In genomic region chr2:73071452-73072399, GRCh38 we compare ENCODE assay signal across 8 cellular contexts. TPM values are rescaled to one million over a fixed set of nuclear protein-coding genes. Genes with fewer than 3 reads are reported as not detected.
DNase-seq lines count a peak whose midpoint lies in the region; ATAC-seq and TF ChIP-seq lines count a peak whose summit lies in the region.

SFXN5 (minus strand) TSS chr2:73071712; CDS start chr2:73071705, 7 bp downstream.

- H3K27me3 Mint-ChIP-seq in activated naive CD4-positive, alpha-beta T cell treated with anti-CD3 and anti-CD28 coated beads, Interleukin-2, amount 50 U/mL, for 24 hours = no peaks in the 10 kb centered on the region

- TF ChIP-seq CTCF in GM06990 (IDR thresholded peaks at IDR 0.05; ENCODE audit: insufficient read depth, low read length, poor library complexity, severe bottlenecking) = peak; percentile 13
- peak in 1 of 3 donors; percentile 7 for TF ChIP-seq CTCF in omental fat pad (IDR thresholded peaks at IDR 0.05)
- peak; percentile 40 for TF ChIP-seq CTCF in thoracic aorta (IDR thresholded peaks at IDR 0.05)

- peak within 1 kb of the TSS; percentile 74 for H3K4me3 ChIP-seq in GM06990 (replicated peaks; ENCODE audit: low read depth, low read length)
- H3K4me3 ChIP-seq in thoracic aorta = peak within 1 kb of the TSS; percentile 78

- H3K27ac Mint-ChIP-seq in activated naive CD4-positive, alpha-beta T cell treated with anti-CD3 and anti-CD28 coated beads, Interleukin-2, amount 50 U/mL, for 24 hours = peak within 1 kb of the TSS; percentile 97

- H3K36me3 ChIP-seq in GM06990 (ENCODE audit: control insufficient read depth, insufficient read depth, low read length) (no peaks in the 10 kb centered on the region), thoracic aorta (no peaks in the 10 kb centered on the region)

- DNase-seq in GM06990 (ENCODE audit: extremely low read depth, insufficient read length) (no peak), NCI-H1092 (lab: John Stamatoyannopoulos, UW) (peak; percentile 80), glomerular endothelial cell (ENCODE audit: extremely low read depth, low read depth, low spot score) (no peak), omental fat pad (ENCODE audit: low spot score) (peak; percentile 87), thoracic aorta (ENCODE audit: low spot score) (peak; percentile 90)

- H3K4me1 Mint-ChIP-seq in activated naive CD4-positive, alpha-beta T cell treated with anti-CD3 and anti-CD28 coated beads, Interleukin-2, amount 50 U/mL, for 24 hours = peaks cover 27% of the 10 kb centered on the region

- no peaks in the 10 kb centered on the region for H3K9me3 ChIP-seq in thoracic aorta

- H3K4me1 ChIP-seq in thoracic aorta (ENCODE audit: control insufficient read depth in 1 of 2, low read depth in 2 of 2) = peaks cover 16 to 28% of the 10 kb centered on the region in 2 donors

- ATAC-seq in HG02571 (IDR thresholded peaks at IDR 0.05; ENCODE audit: unreplicated experiment) = peak; percentile 79
- ATAC-seq in SK-N-SH treated with all-trans-retinoic acid at 6 μM for 48 hours = peak; percentile 89
- ATAC-seq in omental fat pad (ENCODE audit: low FRiP score) = peak; percentile 85
- ATAC-seq in thoracic aorta (ENCODE audit: insufficient number of reproducible peaks, low FRiP score, low read depth) = peak; percentile 85

- H3K4me3 Mint-ChIP-seq in activated naive CD4-positive, alpha-beta T cell treated with anti-CD3 and anti-CD28 coated beads, Interleukin-2, amount 50 U/mL, for 24 hours = peak within 1 kb of the TSS; percentile 88

- peak within 1 kb of the TSS; percentile 87 to 92 for H3K27ac ChIP-seq in thoracic aorta

- no peaks in the 10 kb centered on the region for H3K9me3 Mint-ChIP-seq in activated naive CD4-positive, alpha-beta T cell treated with anti-CD3 and anti-CD28 coated beads, Interleukin-2, amount 50 U/mL, for 24 hours

- H3K27me3 ChIP-seq in GM06990 (replicated peaks; ENCODE audit: control insufficient read depth, insufficient read depth, low read length) (no peaks in the 10 kb centered on the region; the same call in 1 of the 2 replicates), thoracic aorta (replicated peaks; ENCODE audit: insufficient read depth) (no peaks in the 10 kb centered on the region)

- no peaks in the 10 kb centered on the region for H3K36me3 Mint-ChIP-seq in activated naive CD4-positive, alpha-beta T cell treated with anti-CD3 and anti-CD28 coated beads, Interleukin-2, amount 50 U/mL, for 24 hours

TF ChIP-seq in SK-N-SH treated with all-trans-retinoic acid at 6 μM for 48 hours, 23 proteins besides CTCF, POLR2A, EP300 and RAD21:
- TF ChIP-seq CSDC2 (CRISPR knock-in tag; IDR thresholded peaks at IDR 0.05) (0 out of 2 replicates have a peak, but pooled peaks have one; percentile 32), ZNF565 (CRISPR knock-in tag; conservative IDR thresholded peaks at IDR 0.05; ENCODE audit: low read depth) (no peak)

RNA-seq across cellular contexts. Expression of gene SFXN5, which starts in this region (rescaled TPM):
- total RNA-seq in glomerular endothelial cell (16.9 and 29.5 TPM in 2 replicates), omental fat pad (10 to 100 TPM in 2 of 4 donors, 1 to 10 TPM in 2; 5.1 to 15.6 (median 9.4) TPM), thoracic aorta (10 to 100 TPM; 16.6 to 18.1 TPM)

Comparison
In these comparisons a context has a peak if more than half of its experiments do, and no peak if none do; other contexts are left out.
1. DNase-seq: peak in NCI-H1092 (single experiment), omental fat pad (single experiment) and thoracic aorta (single experiment); none in GM06990 (single experiment) and glomerular endothelial cell (single experiment).
2. Peak in every context shown above with its lines, with median percentiles within 50 percentile points of each other: ATAC-seq.